7 cellular contexts compared by ENCODE assay signal in genomic region chr20:41138527-41139226, GRCh38. TPM values are rescaled to one million over a fixed set of nuclear protein-coding genes. Genes with fewer than 3 reads are reported as not detected.
DNase-seq lines count a peak whose midpoint lies in the region; ATAC-seq, FAIRE-seq and TF ChIP-seq lines count a peak whose summit lies in the region.

No MANE protein-coding gene starts in this region.

- H3K4me1 Mint-ChIP-seq in nephron, result peaks cover 68% of the 10 kb centered on the region

- H3K9me3 ChIP-seq in HEK293 (ENCODE audit: control insufficient read depth, insufficient read depth, low read depth, low read length), result no peaks in the 10 kb centered on the region
- H3K9me3 ChIP-seq in WERI-Rb-1 (ENCODE audit: severe bottlenecking), result no peaks in the 10 kb centered on the region
- no peaks in the 10 kb centered on the region for H3K9me3 ChIP-seq in endothelial cell of umbilical vein (replicated peaks; ENCODE audit: control insufficient read depth, insufficient read depth, low read length)

- H3K4me3 ChIP-seq in HEK293 (ENCODE audit: low read depth, low read length) (peak overlapping the region; percentile 88), WERI-Rb-1 (ENCODE audit: low read depth, low read length) (peak overlapping the region; percentile 69), endothelial cell of umbilical vein (replicated peaks in 1 of 3; ENCODE audit: insufficient read depth in 1 of 3, low read depth in 1 of 3, low read length in 3 of 3) (peak overlapping the region; percentile 30 to 70 (median 68))

- FAIRE-seq in endothelial cell of umbilical vein (lab: Jason Lieb, UNC) (peak; percentile 78), D721Med (lab: Jason Lieb, UNC) (no peak)

- TF ChIP-seq CTCF in HEK293 (tag by site-specific recombination; IDR thresholded peaks at IDR 0.05) (no peak), WERI-Rb-1 (IDR thresholded peaks at IDR 0.05; ENCODE audit: low read depth, low read length) (no peak), endothelial cell of umbilical vein (IDR thresholded peaks at IDR 0.05; ENCODE audit: extremely low read depth in 1 of 2, insufficient read depth in 1 of 2, low read depth in 1 of 2, low read length in 2 of 2) (no peak), nephron (IDR thresholded peaks at IDR 0.05; ENCODE audit: unreplicated experiment in 3 of 3) (no peak), D721Med (IDR thresholded peaks at IDR 0.05; ENCODE audit: insufficient read depth, missing control alignments) (no peak)

- H3K9ac ChIP-seq in endothelial cell of umbilical vein (replicated peaks; ENCODE audit: extremely low read depth, insufficient read depth, low read length), result peak overlapping the region; percentile 86

- H3K9me1 ChIP-seq in endothelial cell of umbilical vein (replicated peaks; ENCODE audit: control insufficient read depth, extremely low read depth, insufficient read depth, low read length), result no peaks in the 10 kb centered on the region

- H3K79me2 ChIP-seq in endothelial cell of umbilical vein (ENCODE audit: control insufficient read depth, insufficient read depth, low read length), result peaks cover 61% of the 10 kb centered on the region

- no TSS peak for BruUV-seq in endothelial cell of umbilical vein (replicated peaks; lab: Mats Ljungman, UMichigan)

- H3K4me3 Mint-ChIP-seq in nephron, result peak overlapping the region; percentile 85 to 96 (median 89)

- H3K4me2 ChIP-seq in endothelial cell of umbilical vein (ENCODE audit: insufficient read depth, low read length), result peak overlapping the region; percentile 70

- DNase-seq in WERI-Rb-1, result no peak
- peak; percentile 52 for DNase-seq in endothelial cell of umbilical vein (ENCODE audit: low read depth, low spot score)
- DNase-seq in D721Med (ENCODE audit: insufficient read length, low spot score), result no peak

- H3K4me1 ChIP-seq in HEK293 (ENCODE audit: control insufficient read depth, insufficient read depth, low read length), result no peaks in the 10 kb centered on the region
- peaks cover 54% of the 10 kb centered on the region for H3K4me1 ChIP-seq in endothelial cell of umbilical vein (ENCODE audit: control insufficient read depth, extremely low read depth, insufficient read depth, low read length)

- H3K9me3 Mint-ChIP-seq in nephron, result no peaks in the 10 kb centered on the region

- no peaks in the 10 kb centered on the region for H3K27me3 ChIP-seq in WERI-Rb-1 (ENCODE audit: insufficient read depth, low read depth, severe bottlenecking)
- H3K27me3 ChIP-seq in endothelial cell of umbilical vein (ENCODE audit: control insufficient read depth in 2 of 2, insufficient read depth in 2 of 2, low read length in 2 of 2), result no peaks in the 10 kb centered on the region

- no peak overlapping the region for H2AFZ ChIP-seq in endothelial cell of umbilical vein (ENCODE audit: low read depth, low read length)

- POLR2A ChIA-PET in HEK293 (lab: Yijun Ruan, JAX), result interaction anchor here (0.5 to 2.1 kb wide), 6 partner anchors 9 to 202 kb away, joined by 3 to 6 read pairs (median 4); partner anchors contain the start of gene LPIN3
- POLR2A ChIA-PET in endothelial cell of umbilical vein (lab: Charles Lee), result interaction anchor here (1.3 kb wide), 1 partner anchor 12 kb away, joined by 8 read pairs; no protein-coding TSS in a partner anchor

- dilution Hi-C loops in endothelial cell of umbilical vein (cut with MboI; ENCODE audit: extremely low pct_ligation_motif_present, low sequenced_read_pairs), result no loop called here

- H3K27ac ChIP-seq in HEK293 (ENCODE audit: extremely low read depth, low read depth, low read length) (peak overlapping the region; percentile 76), WERI-Rb-1 (peak overlapping the region; percentile 97), endothelial cell of umbilical vein (ENCODE audit: insufficient read depth, low read depth, low read length) (peak overlapping the region; percentile 81)

- H4K20me1 ChIP-seq in endothelial cell of umbilical vein (replicated peaks; ENCODE audit: control insufficient read depth, extremely low read depth, insufficient read depth, low read length), result no peaks in the 10 kb centered on the region

- intact Hi-C loops in endothelial cell of umbilical vein (cut with micrococcal nuclease), result loop anchor here (1.0 to 5.0 kb wide), 2 partner anchors 202 to 479 kb away; partner anchors contain the start of genes CHD6 and LPIN3

- ATAC-seq in GM21723 (IDR thresholded peaks at IDR 0.05; ENCODE audit: unreplicated experiment) (no peak), GM21447 (IDR thresholded peaks at IDR 0.05; ENCODE audit: unreplicated experiment) (no peak)

- peaks cover 25% of the 10 kb centered on the region for H3K36me3 Mint-ChIP-seq in nephron (ENCODE audit: low read depth)

- peak overlapping the region; percentile 95 to 97 (median 95) for H3K27ac Mint-ChIP-seq in nephron

- H3K27me3 Mint-ChIP-seq in nephron (ENCODE audit: low read depth), result no peaks in the 10 kb centered on the region

- TF ChIP-seq POLR2A in endothelial cell of umbilical vein (IDR thresholded peaks at IDR 0.05; ENCODE audit: low read depth, low read length), result no peak

- CTCF ChIA-PET in HEK293 (lab: Yijun Ruan, JAX), result interaction anchor here (5.1 kb wide), 1 partner anchor 202 kb away, joined by 39 read pairs; the partner anchor contains the start of gene LPIN3
- CTCF ChIA-PET in endothelial cell of umbilical vein (lab: Charles Lee), result interaction anchor here (0.9 to 5.9 kb wide), 9 partner anchors 7 to 272 kb away, joined by 3 to 55 read pairs (median 4); partner anchors contain the start of gene LPIN3

- H3K36me3 ChIP-seq in HEK293 (ENCODE audit: control insufficient read depth in 2 of 2, insufficient read depth in 1 of 2, low read length in 2 of 2), result peaks cover 0 to 39% of the 10 kb centered on the region in 2 experiments; a peak in 1 of 3 replicates
- H3K36me3 ChIP-seq in WERI-Rb-1, result peaks cover 41% of the 10 kb centered on the region
- no peaks in the 10 kb centered on the region for H3K36me3 ChIP-seq in endothelial cell of umbilical vein (ENCODE audit: control insufficient read depth in 2 of 2, extremely low read depth in 1 of 2, insufficient read depth in 2 of 2, low read length in 2 of 2)

TF ChIP-seq in HEK293, 187 proteins besides CTCF, POLR2A, EP300 and RAD21:
- no peak for TF ChIP-seq SP3 (tag by site-specific recombination; IDR thresholded peaks at IDR 0.05)
- 0 out of 2 replicates have a peak, but pooled peaks have one; percentile 26 for TF ChIP-seq ZNF692 (tag by site-specific recombination; IDR thresholded peaks at IDR 0.05)

TF ChIP-seq in endothelial cell of umbilical vein, 7 proteins besides CTCF, POLR2A, EP300 and RAD21:
- no peak for TF ChIP-seq GATA2 (IDR thresholded peaks at IDR 0.05; ENCODE audit: insufficient read depth, insufficient read length, low read depth, low read length)
- TF ChIP-seq POLR2AphosphoS5 (IDR thresholded peaks at IDR 0.05; ENCODE audit: insufficient read depth, low read depth, low read length), result peak; percentile 9
TF ChIP-seq in endothelial cell of umbilical vein: peak in this region for 1.

RNA-seq across cellular contexts. Expression of gene PLCG1, which starts 1.3 kb away (rescaled TPM):
- 219 and 224 TPM in 2 replicates for total RNA-seq in endothelial cell of umbilical vein
- 151 and 164 TPM in 2 replicates for polyA plus RNA-seq in endothelial cell of umbilical vein
- 93.8 and 102 TPM in 2 replicates for polyA plus RNA-seq in endothelial cell of umbilical vein (2011; cell fraction: cytosol; rRNA removed)
- polyA plus RNA-seq in endothelial cell of umbilical vein (2011; cell fraction: nucleus; rRNA removed), result 1,047 and 1,209 TPM in 2 replicates
- 117 and 145 TPM in 2 replicates for polyA plus RNA-seq in endothelial cell of umbilical vein (2012)
- polyA minus RNA-seq in endothelial cell of umbilical vein, result 318 and 338 TPM in 2 replicates
- 39.2 TPM for polyA minus RNA-seq in endothelial cell of umbilical vein (2011; cell fraction: cytosol; rRNA and poly(A)+ RNA removed)
- polyA minus RNA-seq in endothelial cell of umbilical vein (2011; cell fraction: nucleus; rRNA and poly(A)+ RNA removed), result 317 and 330 TPM in 2 replicates
